1 cellular context compared by ENCODE assay signal in genomic region chr9:35519697-35520403, GRCh38.
TF ChIP-seq lines count a peak whose summit lies in the region.

No MANE protein-coding gene starts in this region.

TF ChIP-seq in endothelial cell of umbilical vein, 7 proteins besides CTCF, POLR2A, EP300 and RAD21 (continued from another document):
- TF ChIP-seq MYC (IDR thresholded peaks at IDR 0.05; ENCODE audit: low read depth, low read length) = no peak
